21 cellular contexts compared by ENCODE assay signal in genomic region chr17:957856-958421, GRCh38. TPM values are rescaled to one million over a fixed set of nuclear protein-coding genes. Genes with fewer than 3 reads are reported as not detected.
DNase-seq lines count a peak whose midpoint lies in the region; ATAC-seq, FAIRE-seq and TF ChIP-seq lines count a peak whose summit lies in the region.
"Had no signal": no experiment of that assay in that cellular context is flagged by ENCODE, and none has a peak within 500 bp of the region (broad histone marks: within the 10 kb centered on the region; RNA-seq: fewer than 3 reads in every experiment).

No MANE protein-coding gene starts in this region.

- 0 out of 3 replicates have a peak, but pooled peaks cover 3% of the 10 kb centered on the region for H3K9me3 ChIP-seq in A549
- H3K9me3 ChIP-seq: left lung, SJCRH30, vagina had no signal

- CTCF ChIA-PET in A549 (lab: Yijun Ruan, JAX), result interaction anchor here (1.0 to 4.1 kb wide), 8 partner anchors 11 to 66 kb away, joined by 3 to 30 read pairs (median 4); partner anchors contain the start of genes NXN and TIMM22

- H3K9me3 Mint-ChIP-seq in osteocyte (ENCODE audit: unreplicated experiment), result no peaks in the 10 kb centered on the region
- H3K9me3 Mint-ChIP-seq: T-helper 2 cell treated with Interferon-gamma antibody and Interleukin-4, amounts not matched to agents 5 μg/mL and 100 μg/mL, for 36 hours had no signal

- DNase-seq in A549 (ENCODE audit: low read depth in 1 of 2, low spot score in 1 of 2), result peak; percentile 26 to 63
- peak; percentile 14 for DNase-seq in RPMI8226
- peak; percentile 15 for DNase-seq in left ventricle myocardium superior
- no peak for DNase-seq in osteocyte (ENCODE audit: extremely low spot score, unreplicated experiment)
- no peak for DNase-seq in NCI-H2029 (lab: John Stamatoyannopoulos, UW)
- DNase-seq: activated CD4-positive, CD25-positive, alpha-beta regulatory T cell treated with anti-CD3 and anti-CD28 coated beads, Interleukin-2, amount 50 U/mL, for 72 hours; activated effector memory CD4-positive, alpha-beta T cell treated with anti-CD3 and anti-CD28 coated beads, Interleukin-2, amount 50 U/mL, for 16 hours; amygdala; CD4-positive, alpha-beta memory T cell; left lung; MM.1S; NCI-H2081 treated with DMSO at 0.1 percent for 48 hours; NCI-H524; SJCRH30; stimulated activated naive CD4-positive, alpha-beta T cell treated with Interleukin-2 at 50 U/mL for 16 hours had no signal

- intact Hi-C loops in left ventricle myocardium superior (cut with micrococcal nuclease), result no loop called here

- TF ChIP-seq RAD21 in A549 (conservative IDR thresholded peaks at IDR 0.05 in 1 of 2, IDR thresholded peaks at IDR 0.05 in 1 of 2), result no peak

- H3K27ac Mint-ChIP-seq in osteocyte (ENCODE audit: unreplicated experiment), result peak overlapping the region; percentile 21
- H3K27ac Mint-ChIP-seq: CD4-positive, alpha-beta memory T cell; T-helper 2 cell treated with Interferon-gamma antibody and Interleukin-4, amounts not matched to agents 5 μg/mL and 100 μg/mL, for 36 hours had no signal

- peak overlapping the region; percentile 23 for H3K4me2 ChIP-seq in A549

- FAIRE-seq in A549 (lab: Jason Lieb, UNC), result no peak

- no peak for TF ChIP-seq CTCF in A549 (IDR thresholded peaks at IDR 0.05)
- no peak for TF ChIP-seq CTCF in osteocyte (IDR thresholded peaks at IDR 0.05)

- H3K27me3 Mint-ChIP-seq in osteocyte (ENCODE audit: unreplicated experiment), result no peaks in the 10 kb centered on the region
- H3K27me3 Mint-ChIP-seq: progenitor cell of endocrine pancreas had no signal

- no peak for TF ChIP-seq POLR2A in A549 (IDR thresholded peaks at IDR 0.05; ENCODE audit: low read length)

- TF ChIP-seq EP300 in A549 (IDR thresholded peaks at IDR 0.05), result no peak

- no peak overlapping the region for H3K4me3 ChIP-seq in A549
- H3K4me3 ChIP-seq: left lung, SJCRH30, vagina had no signal

- H3K4me1 ChIP-seq in A549, result peaks cover 40% of the 10 kb centered on the region

- peak; percentile 4 to 9; a peak in 3 of 6 replicates for ATAC-seq in A549
- ATAC-seq in left ventricle myocardium superior, result no peak
- ATAC-seq in HG03469 (IDR thresholded peaks at IDR 0.05; ENCODE audit: unreplicated experiment), result no peak
- ATAC-seq in HG03196 (IDR thresholded peaks at IDR 0.05; ENCODE audit: unreplicated experiment), result no peak
- no peak for ATAC-seq in HG03139 (IDR thresholded peaks at IDR 0.05; ENCODE audit: unreplicated experiment)
- ATAC-seq: left lung had no signal

- WGBS in A549 (ENCODE audit: missing lambda C conversion rate), result 67% methylated on average over 20 of the region's 20 CpGs

- no peak overlapping the region for H3K4me3 Mint-ChIP-seq in osteocyte (ENCODE audit: unreplicated experiment)
- H3K4me3 Mint-ChIP-seq: CD4-positive, alpha-beta memory T cell; T-helper 2 cell treated with Interferon-gamma antibody and Interleukin-4, amounts not matched to agents 5 μg/mL and 100 μg/mL, for 36 hours had no signal

- POLR2A ChIA-PET in A549 (lab: Yijun Ruan, JAX), result interaction anchor here (0.6 kb wide), 1 partner anchor 1359 kb away, joined by 3 read pairs; no protein-coding TSS in a partner anchor

- peak overlapping the region; percentile 32 to 90; a peak in 3 of 6 replicates for H3K27ac ChIP-seq in A549
- H3K27ac ChIP-seq: left lung, SJCRH30, vagina had no signal

- peaks cover 8% of the 10 kb centered on the region for H3K36me3 Mint-ChIP-seq in osteocyte (ENCODE audit: unreplicated experiment)
- H3K36me3 Mint-ChIP-seq: CD4-positive, alpha-beta memory T cell had no signal

- H3K4me1 Mint-ChIP-seq in osteocyte (ENCODE audit: unreplicated experiment), result peaks cover 71% of the 10 kb centered on the region
- H3K4me1 Mint-ChIP-seq: CD4-positive, alpha-beta memory T cell had no signal

TF ChIP-seq in A549, 52 proteins besides CTCF, POLR2A, EP300 and RAD21:
- TF ChIP-seq FOSL2 (IDR thresholded peaks at IDR 0.05), result no peak
- peak; percentile 41 for TF ChIP-seq FOSL2 (CRISPR knock-in tag; IDR thresholded peaks at IDR 0.05)
- no peak for TF ChIP-seq MYC (IDR thresholded peaks at IDR 0.05; ENCODE audit: borderline replicate concordance, low read length)
- TF ChIP-seq HOXB5 (CRISPR knock-in tag; IDR thresholded peaks at IDR 0.05), result no peak
- no peak for TF ChIP-seq USF2 (IDR thresholded peaks at IDR 0.05)
- peak; percentile 9 for TF ChIP-seq MAFK (IDR thresholded peaks at IDR 0.05; ENCODE audit: partially characterized antibody)
- no peak for TF ChIP-seq BCL3 (IDR thresholded peaks at IDR 0.05)
- TF ChIP-seq HEYL (CRISPR knock-in tag; IDR thresholded peaks at IDR 0.05), result no peak
- no peak for TF ChIP-seq SREBF2 (IDR thresholded peaks at IDR 0.05)
- no peak for TF ChIP-seq HES2 (IDR thresholded peaks at IDR 0.05)
- TF ChIP-seq NPAS2 (CRISPR knock-in tag; IDR thresholded peaks at IDR 0.05; ENCODE audit: borderline replicate concordance), result no peak
- no peak for TF ChIP-seq PBX3 (IDR thresholded peaks at IDR 0.05)
- TF ChIP-seq KDM5A (IDR thresholded peaks at IDR 0.05), result no peak
- TF ChIP-seq ZNF302 (CRISPR knock-in tag; IDR thresholded peaks at IDR 0.05), result no peak
- TF ChIP-seq CEBPB (IDR thresholded peaks at IDR 0.05), result no peak
- no peak for TF ChIP-seq ZFP36 (IDR thresholded peaks at IDR 0.05; ENCODE audit: borderline replicate concordance, partially characterized antibody)
- no peak for TF ChIP-seq E2F6 (IDR thresholded peaks at IDR 0.05; ENCODE audit: borderline replicate concordance, low read depth)
- TF ChIP-seq ZSCAN20 (CRISPR knock-in tag; IDR thresholded peaks at IDR 0.05), result no peak
- no peak for TF ChIP-seq JUN (IDR thresholded peaks at IDR 0.05)
- peak; percentile 30; the same call in 1 of the 2 replicates for TF ChIP-seq MAX (IDR thresholded peaks at IDR 0.05)
- TF ChIP-seq FOSB (CRISPR knock-in tag; IDR thresholded peaks at IDR 0.05), result no peak
- no peak for TF ChIP-seq POLR2AphosphoS2 (conservative IDR thresholded peaks at IDR 0.05; ENCODE audit: low read length)
TF ChIP-seq in A549: peak in this region for 3.

RNA-seq across cellular contexts. Expression of gene NXN, which starts 21.6 kb away (rescaled TPM):
- polyA plus RNA-seq in A549 (2011; rRNA removed) (22.2 and 24.6 TPM in 2 replicates), A549 (2017; fragmentation: RNase III; extraction: RNeasy Plus Mini Kit Qiagen cat#74134 plus additional on column Dnase treatment) (31.1 to 37.2 TPM (median 32.3 TPM) in 3 replicates)
- polyA plus RNA-seq in A549 (2012; cell fraction: cytosol; rRNA removed), result 37.0 and 51.9 TPM in 2 replicates
- 48.5 and 62.7 TPM in 2 replicates for polyA plus RNA-seq in A549 (2012; cell fraction: nucleus; rRNA removed)
- polyA minus RNA-seq in A549 (2011; rRNA and poly(A)+ RNA removed), result 51.8 and 54.6 TPM in 2 replicates
- total RNA-seq in left ventricle myocardium superior (18.9 TPM), osteocyte (123 and 131 TPM in 2 replicates)

RNA-seq across cellular contexts. Expression of gene TIMM22, which starts 39.0 kb away (rescaled TPM):
- polyA plus RNA-seq in A549 (2011; rRNA removed), result 14.7 and 15.8 TPM in 2 replicates
- polyA plus RNA-seq in A549 (2012; cell fraction: cytosol; rRNA removed), result 18.5 and 19.6 TPM in 2 replicates
- 9.8 and 14.0 TPM in 2 replicates for polyA plus RNA-seq in A549 (2012; cell fraction: nucleus; rRNA removed)
- polyA plus RNA-seq in A549 (2017; fragmentation: RNase III; extraction: RNeasy Plus Mini Kit Qiagen cat#74134 plus additional on column Dnase treatment), result 21.3 to 22.4 TPM (median 22.1 TPM) in 3 replicates
- 21.8 and 23.3 TPM in 2 replicates for polyA minus RNA-seq in A549 (2011; rRNA and poly(A)+ RNA removed)
- 15.8 TPM for total RNA-seq in left ventricle myocardium superior
- total RNA-seq in osteocyte, result 12.6 and 12.8 TPM in 2 replicates

Comparison
In these comparisons a context has a peak if more than half of its experiments do, and no peak if none do; other contexts are left out.
1. ATAC-seq: peak in A549 (2 of 2); none in left ventricle myocardium superior (single experiment), HG03469 (single experiment), HG03196 (single experiment) and HG03139 (single experiment).
2. DNase-seq: peak in A549 (2 of 2), RPMI8226 (single experiment) and left ventricle myocardium superior (single experiment); none in osteocyte (single experiment) and NCI-H2029 (single experiment).